In the genomic region with DNA sequence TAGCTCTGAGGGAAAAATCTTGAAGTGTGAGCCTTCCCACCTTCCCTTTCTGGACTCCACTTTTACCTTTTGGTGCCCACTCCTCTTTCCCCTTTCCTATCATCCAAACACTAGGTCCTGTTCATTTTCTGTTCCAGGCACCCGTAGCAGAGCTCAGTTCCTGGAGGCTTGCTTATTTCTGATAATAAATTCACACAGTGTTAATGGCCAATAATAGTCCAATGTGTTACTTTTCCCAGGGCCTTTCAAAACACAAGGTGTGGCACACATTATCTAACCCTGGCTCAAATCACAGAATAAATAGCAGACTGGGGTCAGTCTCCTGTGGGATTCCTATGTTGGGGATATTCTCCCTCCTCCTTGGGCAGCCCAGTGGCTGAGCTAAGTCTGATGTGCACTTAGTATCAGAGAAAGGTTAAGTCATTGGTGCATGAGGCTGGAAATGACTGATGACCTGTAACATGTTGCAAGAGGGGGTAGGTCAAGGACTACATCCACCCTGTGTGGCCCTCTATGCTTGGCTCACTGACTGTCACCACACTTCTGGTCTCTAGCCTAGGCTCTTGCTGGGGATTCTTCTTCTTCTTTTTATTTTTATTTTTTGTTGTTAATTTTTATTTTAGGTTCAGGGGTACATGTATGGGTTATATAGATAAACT, we compare ENCODE assay signal across 2 cellular contexts.
TF ChIP-seq lines count a peak whose summit lies in the region.

No MANE protein-coding gene starts in this region.

TF ChIP-seq in endothelial cell of umbilical vein, 7 proteins besides CTCF, POLR2A, EP300 and RAD21:
- TF ChIP-seq JUN (IDR thresholded peaks at IDR 0.05; ENCODE audit: borderline replicate concordance, insufficient read depth, insufficient read length, low read depth) (no peak), POLR2AphosphoS5 (IDR thresholded peaks at IDR 0.05; ENCODE audit: insufficient read depth, low read depth, low read length) (no peak), MYC (IDR thresholded peaks at IDR 0.05; ENCODE audit: low read depth, low read length) (no peak), GATA2 (IDR thresholded peaks at IDR 0.05; ENCODE audit: insufficient read depth, insufficient read length, low read depth, low read length) (no peak), FOS (IDR thresholded peaks at IDR 0.05; ENCODE audit: borderline replicate concordance, insufficient read depth, low read length) (no peak)
- TF ChIP-seq, protein P1, sequence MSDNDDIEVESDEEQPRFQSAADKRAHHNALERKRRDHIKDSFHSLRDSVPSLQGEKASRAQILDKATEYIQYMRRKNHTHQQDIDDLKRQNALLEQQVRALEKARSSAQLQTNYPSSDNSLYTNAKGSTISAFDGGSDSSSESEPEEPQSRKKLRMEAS (IDR thresholded peaks at IDR 0.05; ENCODE audit: insufficient read depth, insufficient read length): no peak

TF ChIP-seq in neural cell, 6 proteins besides CTCF, POLR2A, EP300 and RAD21:
- TF ChIP-seq EZH2 (IDR thresholded peaks at IDR 0.05; ENCODE audit: borderline replicate concordance, insufficient read depth, low read length, poor library complexity, severe bottlenecking) (no peak), SMC3 (conservative IDR thresholded peaks at IDR 0.05; ENCODE audit: poor library complexity) (no peak), TAF1 (IDR thresholded peaks at IDR 0.05; ENCODE audit: low read depth) (no peak), MXI1 (conservative IDR thresholded peaks at IDR 0.05; ENCODE audit: poor library complexity, severe bottlenecking) (no peak), POLR2AphosphoS5 (IDR thresholded peaks at IDR 0.05) (no peak)
- TF ChIP-seq, protein P2, sequence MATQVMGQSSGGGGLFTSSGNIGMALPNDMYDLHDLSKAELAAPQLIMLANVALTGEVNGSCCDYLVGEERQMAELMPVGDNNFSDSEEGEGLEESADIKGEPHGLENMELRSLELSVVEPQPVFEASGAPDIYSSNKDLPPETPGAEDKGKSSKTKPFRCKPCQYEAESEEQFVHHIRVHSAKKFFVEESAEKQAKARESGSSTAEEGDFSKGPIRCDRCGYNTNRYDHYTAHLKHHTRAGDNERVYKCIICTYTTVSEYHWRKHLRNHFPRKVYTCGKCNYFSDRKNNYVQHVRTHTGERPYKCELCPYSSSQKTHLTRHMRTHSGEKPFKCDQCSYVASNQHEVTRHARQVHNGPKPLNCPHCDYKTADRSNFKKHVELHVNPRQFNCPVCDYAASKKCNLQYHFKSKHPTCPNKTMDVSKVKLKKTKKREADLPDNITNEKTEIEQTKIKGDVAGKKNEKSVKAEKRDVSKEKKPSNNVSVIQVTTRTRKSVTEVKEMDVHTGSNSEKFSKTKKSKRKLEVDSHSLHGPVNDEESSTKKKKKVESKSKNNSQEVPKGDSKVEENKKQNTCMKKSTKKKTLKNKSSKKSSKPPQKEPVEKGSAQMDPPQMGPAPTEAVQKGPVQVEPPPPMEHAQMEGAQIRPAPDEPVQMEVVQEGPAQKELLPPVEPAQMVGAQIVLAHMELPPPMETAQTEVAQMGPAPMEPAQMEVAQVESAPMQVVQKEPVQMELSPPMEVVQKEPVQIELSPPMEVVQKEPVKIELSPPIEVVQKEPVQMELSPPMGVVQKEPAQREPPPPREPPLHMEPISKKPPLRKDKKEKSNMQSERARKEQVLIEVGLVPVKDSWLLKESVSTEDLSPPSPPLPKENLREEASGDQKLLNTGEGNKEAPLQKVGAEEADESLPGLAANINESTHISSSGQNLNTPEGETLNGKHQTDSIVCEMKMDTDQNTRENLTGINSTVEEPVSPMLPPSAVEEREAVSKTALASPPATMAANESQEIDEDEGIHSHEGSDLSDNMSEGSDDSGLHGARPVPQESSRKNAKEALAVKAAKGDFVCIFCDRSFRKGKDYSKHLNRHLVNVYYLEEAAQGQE (IDR thresholded peaks at IDR 0.05; ENCODE audit: borderline replicate concordance): no peak
